In genomic region chr2:218387369-218388194, GRCh38 we compare ENCODE assay signal across 8 cellular contexts. TPM values are rescaled to one million over a fixed set of nuclear protein-coding genes. Genes with fewer than 3 reads are reported as not detected.
DNase-seq lines count a peak whose midpoint lies in the region; ATAC-seq and TF ChIP-seq lines count a peak whose summit lies in the region.

No MANE protein-coding gene starts in this region.

- TF ChIP-seq CTCF in 22Rv1 (IDR thresholded peaks at IDR 0.05) (no peak), foreskin fibroblast (IDR thresholded peaks at IDR 0.05; ENCODE audit: low read depth, low read length) (no peak), osteoblast (IDR thresholded peaks at IDR 0.05; ENCODE audit: extremely low read depth, low read depth, low read length) (no peak)

- no peak for TF ChIP-seq POLR2A in GM18505 (IDR thresholded peaks at IDR 0.05; ENCODE audit: borderline replicate concordance, extremely low read depth, insufficient read depth, insufficient read length)

- H3K4me1 ChIP-seq in HUES48 (ENCODE audit: control insufficient read depth, insufficient read depth, low read length) (peaks cover 4% of the 10 kb centered on the region; the same call in 1 of the 2 replicates), osteoblast (ENCODE audit: insufficient read depth, low read length) (no peaks in the 10 kb centered on the region)

- CTCF ChIA-PET in T-cell (lab: Charles Lee): interaction anchor here in 1 of 2 donors (0.6 kb wide), 1 partner anchor 24 kb away, joined by 5 read pairs; no protein-coding TSS in a partner anchor

- H2AFZ ChIP-seq in osteoblast (ENCODE audit: low read length): peak overlapping the region; percentile 90

- peak overlapping the region; percentile 50; the same call in 1 of the 2 replicates for H3K9ac ChIP-seq in HUES48 (ENCODE audit: low read depth, low read length)

- no peaks in the 10 kb centered on the region for H3K36me3 Mint-ChIP-seq in T-cell

- H3K4me1 Mint-ChIP-seq in T-cell: peaks cover 5 to 9% (median 7%) of the 10 kb centered on the region in 3 donors

- peak overlapping the region; percentile 8 to 51 (median 46) for H3K4me3 Mint-ChIP-seq in T-cell

- peak overlapping the region; percentile 77 for H3K4me2 ChIP-seq in osteoblast (ENCODE audit: insufficient read depth, low read length)

- H3K9me3 ChIP-seq in HUES48 (ENCODE audit: control insufficient read depth, insufficient read depth, low read length) (no peaks in the 10 kb centered on the region), osteoblast (ENCODE audit: low read depth, low read length) (no peaks in the 10 kb centered on the region)

- H3K36me3 ChIP-seq in HUES48 (ENCODE audit: control insufficient read depth, insufficient read depth, low read length): no peaks in the 10 kb centered on the region
- no peaks in the 10 kb centered on the region for H3K36me3 ChIP-seq in osteoblast (ENCODE audit: insufficient read depth, low read length)

- H3K79me2 ChIP-seq in osteoblast (ENCODE audit: insufficient read depth, low read length): no peaks in the 10 kb centered on the region

- POLR2A ChIA-PET in T-cell (lab: Charles Lee): no interaction called here

- DNase-seq in T-cell (peak in 4 of 34 experiments; percentile 33 to 55 (median 52)), foreskin fibroblast (peak in 1 of 2 donors; percentile 78), osteoblast (ENCODE audit: insufficient read length, low spot score, missing footprints) (peak; percentile 91)
- DNase-seq in effector CD4-positive, alpha-beta T cell: no peak

- H4K20me1 ChIP-seq in osteoblast (ENCODE audit: insufficient read depth, low read length): no peaks in the 10 kb centered on the region

- no peaks in the 10 kb centered on the region for H3K9me3 Mint-ChIP-seq in T-cell

- H3K4me3 ChIP-seq in HUES48 (ENCODE audit: low read depth, low read length) (peak overlapping the region; percentile 77), foreskin fibroblast (ENCODE audit: low read depth in 1 of 2, low read length in 2 of 2) (peak overlapping the region; percentile 30 to 39), osteoblast (ENCODE audit: insufficient read depth, low read length) (peak overlapping the region; percentile 65)

- peaks cover 0 to 5% of the 10 kb centered on the region in 2 donors for H3K27me3 Mint-ChIP-seq in T-cell

- no peak overlapping the region for H3K27ac Mint-ChIP-seq in T-cell

- ATAC-seq in T-cell (replicated peaks in 1 of 4) (peak; percentile 36 to 89 (median 45)), HG02798 (IDR thresholded peaks at IDR 0.05; ENCODE audit: poor library complexity, unreplicated experiment) (no peak), GM18505 (IDR thresholded peaks at IDR 0.05; ENCODE audit: unreplicated experiment) (no peak)

- H3K27me3 ChIP-seq in HUES48 (ENCODE audit: control insufficient read depth, insufficient read depth, low read length) (peaks cover 14% of the 10 kb centered on the region), osteoblast (ENCODE audit: insufficient read depth, low read length) (peaks cover 3% of the 10 kb centered on the region)

- peak overlapping the region; percentile 74 for H3K27ac ChIP-seq in 22Rv1
- no peak overlapping the region for H3K27ac ChIP-seq in HUES48 (ENCODE audit: low read depth, low read length)
- H3K27ac ChIP-seq in osteoblast (ENCODE audit: low read depth, low read length): no peak overlapping the region

RNA-seq across cellular contexts. Expression of gene SLC11A1, which starts 5.5 kb away (rescaled TPM):
- 1 to 10 TPM in 1 of 5 donors, under 1 TPM in 4; 0.40 to 1.2 (median 0.79) TPM for total RNA-seq in T-cell
- total RNA-seq in osteoblast: 0.29 and 0.36 TPM in 2 replicates

RNA-seq across cellular contexts. Expression of gene CTDSP1, which starts 12.1 kb away (rescaled TPM):
- 100 to 1,000 TPM; 105 to 200 (median 195) TPM for total RNA-seq in T-cell
- total RNA-seq in osteoblast: 53.3 and 71.7 TPM in 2 replicates

RNA-seq across cellular contexts. Expression of gene CATIP, which starts 30.9 kb away (rescaled TPM):
- not detected for total RNA-seq in T-cell
- not detected in 2 replicates for total RNA-seq in osteoblast

RNA-seq across cellular contexts. Expression of gene VIL1, which starts 31.3 kb away (rescaled TPM):
- total RNA-seq in T-cell: under 1 TPM; 0.23 to 0.67 (median 0.51) TPM
- total RNA-seq in osteoblast: under 0.01 TPM in 1 of 2 replicates, not detected in the other

Comparison
In these comparisons a context has a peak if more than half of its experiments do, and no peak if none do; other contexts are left out.
1. ATAC-seq: peak in T-cell (4 of 4); none in HG02798 (single experiment) and GM18505 (single experiment).
2. Peak in every context shown above with its lines, with median percentiles within 50 percentile points of each other: H3K4me3 ChIP-seq.